Comparison of ENCODE assay signal across 17 cellular contexts in the genomic region with DNA sequence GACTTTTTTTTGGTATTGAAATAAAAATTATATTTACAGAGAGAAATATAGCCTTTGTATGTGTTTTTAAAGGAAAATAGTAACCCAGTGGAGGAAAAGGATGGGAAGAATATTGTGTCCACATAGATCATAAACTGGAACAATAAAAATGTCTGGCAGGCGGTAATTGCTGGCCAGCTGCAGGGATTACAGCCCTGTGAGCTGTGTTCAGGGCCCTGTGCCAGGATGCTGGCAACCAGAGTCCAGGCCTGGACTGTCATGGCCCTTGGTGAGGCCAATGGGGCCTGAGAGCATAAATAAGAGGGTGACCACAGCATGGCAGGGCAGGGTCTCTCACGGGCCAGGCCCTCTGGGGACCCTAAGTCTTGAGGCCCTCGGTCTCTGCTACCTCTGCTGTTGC.
DNase-seq lines count a peak whose midpoint lies in the region; ATAC-seq lines count a peak whose summit lies in the region.
"Had no signal": no experiment of that assay in that cellular context is flagged by ENCODE, and none has a peak within 500 bp of the region (broad histone marks: within the 10 kb centered on the region; RNA-seq: fewer than 3 reads in every experiment).

No MANE protein-coding gene starts in this region.

- ATAC-seq in left colon, result peak; percentile 100
- no peak for ATAC-seq in HG02938 (IDR thresholded peaks at IDR 0.05; ENCODE audit: unreplicated experiment)
- ATAC-seq: activated CD4-positive, alpha-beta T cell treated with anti-CD3 and anti-CD28 coated beads for 36 hours; left lobe of liver; sciatic nerve had no signal

- intact Hi-C loops in left colon (cut with DNase I, micrococcal nuclease), result no loop called here

- DNase-seq in LHCN-M2 (ENCODE audit: low read depth) (peak; percentile 35), NCI-H774 (lab: John Stamatoyannopoulos, UW) (peak; percentile 19), left colon (peak; percentile 83 to 85), stromal cell of bone marrow (ENCODE audit: low read depth) (peak; percentile 15), dermis blood vessel endothelial cell (no peak)
- no peak for DNase-seq in stimulated activated CD4-positive, alpha-beta T cell treated with anti-CD3 and anti-CD28 coated beads, Interleukin-1b, Interleukin-23, amount 100 ng/mL, for 48 hours
- DNase-seq: activated CD4-positive, alpha-beta T cell treated with anti-CD3 and anti-CD28 coated beads for 36 hours; activated effector memory CD4-positive, alpha-beta T cell treated with Interleukin-2 at 50 U/mL for 16 hours; C1 segment of cervical spinal cord; midbrain; NCI-H1417 treated with DMSO at 0.1 percent for 48 hours; NCI-H510A; OCI-M1; stimulated activated CD4-positive, alpha-beta T cell treated with anti-CD3 and anti-CD28 coated beads, Interleukin-4, amount 100 ng/mL, for 1 hour had no signal

Comparison
In these comparisons a context has a peak if more than half of its experiments do, and no peak if none do; other contexts are left out.
1. DNase-seq: peak in LHCN-M2 (single experiment), NCI-H774 (single experiment), left colon (2 of 2) and stromal cell of bone marrow (single experiment); none in stimulated activated CD4-positive, alpha-beta T cell treated with anti-CD3 and anti-CD28 coated beads, Interleukin-1b, Interleukin-23, amount 100 ng/mL, for 48 hours (single experiment) and dermis blood vessel endothelial cell (single experiment).